Comparison of ENCODE assay signal across 15 cellular contexts in genomic region chr4:71254451-71255012, GRCh38.
A peak's percentile ranks its signal among the peaks of the same experiment; 100 is the strongest.
DNase-seq lines count a peak whose midpoint lies in the region; ATAC-seq and TF ChIP-seq lines count a peak whose summit lies in the region.
"Had no signal": no experiment of that assay in that cellular context is flagged by ENCODE, and none has a peak within 500 bp of the region (broad histone marks: within the 10 kb centered on the region; RNA-seq: fewer than 3 reads in every experiment).

No MANE protein-coding gene starts in this region.

- H3K27ac ChIP-seq in ascending aorta (peak overlapping the region; percentile 17 to 35), parathyroid adenoma (no peak overlapping the region)
- H3K27ac ChIP-seq: epithelial cell of prostate had no signal

- no peak overlapping the region for H2AFZ ChIP-seq in parathyroid adenoma

- no peak overlapping the region for H3K4me2 ChIP-seq in parathyroid adenoma (ENCODE audit: low read length)

- ATAC-seq in GM18909 (IDR thresholded peaks at IDR 0.05; ENCODE audit: poor library complexity, unreplicated experiment) = peak; percentile 54
- peak; percentile 51 for ATAC-seq in HG02885 (IDR thresholded peaks at IDR 0.05; ENCODE audit: poor library complexity, unreplicated experiment)
- ATAC-seq in GM21737 (IDR thresholded peaks at IDR 0.05; ENCODE audit: unreplicated experiment) = no peak
- ATAC-seq in mucosa of descending colon = no peak
- ATAC-seq: Panc1, T-helper 17 cell had no signal

- no peak for DNase-seq in ascending aorta (ENCODE audit: low spot score in 2 of 2)
- DNase-seq in activated CD8-positive, alpha-beta memory T cell treated with anti-CD3 and anti-CD28 coated beads, Interleukin-2, amount 50 U/mL, for 48 hours = no peak
- DNase-seq in mucosa of descending colon = no peak
- DNase-seq: activated CD4-positive, alpha-beta T cell treated with anti-CD3 and anti-CD28 coated beads for 4 hours; cerebellar nuclear complex; hippocampal formation; NCI-H1092 treated with DMSO at 0.1 percent for 48 hours; NCI-H446 treated with DMSO at 0.1 percent for 48 hours; T-helper 17 cell had no signal

- H3K4me1 ChIP-seq in ascending aorta (peaks cover 0 to 12% of the 10 kb centered on the region in 2 donors), parathyroid adenoma (no peaks in the 10 kb centered on the region), mucosa of descending colon (ENCODE audit: low read depth) (peaks cover 6% of the 10 kb centered on the region)

- H3K36me3 ChIP-seq in ascending aorta = no peaks in the 10 kb centered on the region
- H3K36me3 ChIP-seq in parathyroid adenoma (ENCODE audit: control insufficient read depth, insufficient read depth, low read length) = no peaks in the 10 kb centered on the region
- no peaks in the 10 kb centered on the region for H3K36me3 ChIP-seq in mucosa of descending colon (ENCODE audit: low read depth)

- H3K4me3 ChIP-seq in ascending aorta (no peak overlapping the region), parathyroid adenoma (ENCODE audit: low read depth, low read length) (no peak overlapping the region), mucosa of descending colon (no peak overlapping the region)

- intact Hi-C loops in ascending aorta (cut with DNase I) (no loop called here), mucosa of descending colon (cut with DNase I, micrococcal nuclease) (no loop called here)

- H3K79me2 ChIP-seq in parathyroid adenoma = no peaks in the 10 kb centered on the region

- no peak overlapping the region for H3K9ac ChIP-seq in parathyroid adenoma

- H3K9me3 ChIP-seq in ascending aorta (no peaks in the 10 kb centered on the region), parathyroid adenoma (ENCODE audit: control insufficient read depth, low read length) (no peaks in the 10 kb centered on the region), mucosa of descending colon (no peaks in the 10 kb centered on the region)

- TF ChIP-seq CTCF in ascending aorta (IDR thresholded peaks at IDR 0.05) (no peak), parathyroid adenoma (IDR thresholded peaks at IDR 0.05) (peak; percentile 7), mucosa of descending colon (IDR thresholded peaks at IDR 0.05) (no peak)

- H3K27me3 ChIP-seq in ascending aorta = no peaks in the 10 kb centered on the region
- H3K27me3 ChIP-seq in parathyroid adenoma (ENCODE audit: control insufficient read depth, insufficient read depth, low read length) = no peaks in the 10 kb centered on the region

Comparison
In these comparisons a context has a peak if more than half of its experiments do, and no peak if none do; other contexts are left out.
1. ATAC-seq: peak in GM18909 (single experiment) and HG02885 (single experiment); none in GM21737 (single experiment) and mucosa of descending colon (single experiment).